ENCODE assay signal across 13 cellular contexts in the genomic region with DNA sequence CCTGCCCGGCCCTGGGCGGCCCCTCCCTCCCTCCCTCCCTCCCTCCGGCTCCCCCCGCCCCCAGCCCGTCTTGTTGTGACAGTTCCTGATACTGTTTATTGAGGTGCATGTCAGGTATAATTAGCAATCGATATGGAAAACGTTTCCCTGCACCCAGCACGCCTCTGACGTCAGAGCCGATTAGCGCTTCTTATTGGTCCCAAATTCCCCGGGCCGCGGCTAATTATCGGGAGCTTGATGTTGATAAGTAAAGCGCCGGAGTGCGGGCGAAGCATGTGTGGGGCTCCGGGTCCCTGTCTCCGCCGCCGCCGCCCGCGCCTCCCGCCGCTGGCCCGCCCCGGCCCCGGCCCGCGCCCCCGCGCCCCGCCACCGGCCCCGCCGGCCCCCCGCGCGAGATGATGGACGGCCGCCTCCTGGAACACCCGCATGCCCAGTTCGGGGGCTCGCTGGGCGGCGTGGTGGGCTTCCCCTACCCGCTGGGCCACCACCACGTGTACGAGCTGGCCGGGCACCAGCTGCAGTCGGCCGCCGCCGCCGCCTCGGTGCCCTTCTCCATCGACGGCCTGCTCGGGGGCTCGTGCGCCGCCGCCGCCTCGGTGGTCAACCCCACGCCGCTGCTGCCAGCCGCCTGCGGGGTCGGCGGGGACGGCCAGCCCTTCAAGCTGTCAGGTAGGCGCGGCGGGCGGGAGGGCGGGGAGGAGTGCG. TPM values are rescaled to one million over a fixed set of nuclear protein-coding genes. Genes with fewer than 3 reads are reported as not detected.
DNase-seq lines count a peak whose midpoint lies in the region; ATAC-seq, FAIRE-seq and TF ChIP-seq lines count a peak whose summit lies in the region.
"Had no signal": no experiment of that assay in that cellular context is flagged by ENCODE, and none has a peak within 500 bp of the region (broad histone marks: within the 10 kb centered on the region; RNA-seq: fewer than 3 reads in every experiment).

TSS of gene UNCX (plus strand) at position 250 of the 705 bp plus-strand sequence. CDS start at position 396, 146 bp downstream.

- no peaks in the 10 kb centered on the region; the same call in 1 of the 2 replicates for H4K20me1 ChIP-seq in PC-9 (ENCODE audit: insufficient read depth)

- CTCF ChIA-PET in PC-9 (lab: Charles Lee) = no interaction called here

- no peaks in the 10 kb centered on the region for H3K9me3 ChIP-seq in iPS-15b (ENCODE audit: control insufficient read depth, insufficient read depth, low read length)
- no peaks in the 10 kb centered on the region for H3K9me3 ChIP-seq in effector memory CD4-positive, alpha-beta T cell (ENCODE audit: control insufficient read depth, low read length)
- no peaks in the 10 kb centered on the region for H3K9me3 ChIP-seq in PC-9 (ENCODE audit: insufficient read depth, low read depth)
- H3K9me3 ChIP-seq: body of pancreas had no signal

- no peaks in the 10 kb centered on the region; the same call in 1 of the 2 replicates for H3F3A ChIP-seq in PC-9 (ENCODE audit: insufficient read depth, low read depth)

- H3K4me3 Mint-ChIP-seq in stimulated activated naive CD8-positive, alpha-beta T cell treated with anti-CD3 and anti-CD28 coated beads, Interleukin-15, Interleukin-2, amounts not matched to agents 100 ng/mL and 50 ng/mL, for 24 hours = peak within 1 kb of the TSS; percentile 44

- BruUV-seq in PC-9 (replicated peaks; lab: Mats Ljungman, UMichigan) = no TSS peak

- H3K4me1 Mint-ChIP-seq in stimulated activated naive CD8-positive, alpha-beta T cell treated with anti-CD3 and anti-CD28 coated beads, Interleukin-15, Interleukin-2, amounts not matched to agents 100 ng/mL and 50 ng/mL, for 24 hours (ENCODE audit: low read depth) = peaks cover 32% of the 10 kb centered on the region

- no peaks in the 10 kb centered on the region for H3K9me2 ChIP-seq in PC-9 (ENCODE audit: insufficient read depth)

- peak within 1 kb of the TSS; percentile 14 for H3K27ac Mint-ChIP-seq in stimulated activated naive CD8-positive, alpha-beta T cell treated with anti-CD3 and anti-CD28 coated beads, Interleukin-15, Interleukin-2, amounts not matched to agents 100 ng/mL and 50 ng/mL, for 24 hours
- H3K27ac Mint-ChIP-seq: CD14-positive monocyte had no signal

- no peaks in the 10 kb centered on the region for H3K79me2 ChIP-seq in PC-9 (ENCODE audit: low read depth)

- H3K36me3 ChIP-seq in iPS-15b (ENCODE audit: control insufficient read depth, insufficient read depth, low read length) = no peaks in the 10 kb centered on the region
- H3K36me3 ChIP-seq in effector memory CD4-positive, alpha-beta T cell (ENCODE audit: control insufficient read depth, insufficient read depth, low read length) = no peaks in the 10 kb centered on the region
- H3K36me3 ChIP-seq in PC-9 (ENCODE audit: low read depth) = no peaks in the 10 kb centered on the region

- H3K4me1 ChIP-seq in iPS-15b (ENCODE audit: control insufficient read depth, insufficient read depth, low read length) (peaks cover 6% of the 10 kb centered on the region), PC-9 (replicated peaks; ENCODE audit: insufficient read depth) (no peaks in the 10 kb centered on the region)
- H3K4me1 ChIP-seq in effector memory CD4-positive, alpha-beta T cell (ENCODE audit: control insufficient read depth, insufficient read depth, low read length, poor library complexity, severe bottlenecking) = peaks cover 20% of the 10 kb centered on the region

- no peak within 1 kb of the TSS for H3K9ac ChIP-seq in iPS-15b (ENCODE audit: low read depth, low read length)

- peaks cover 61% of the 10 kb centered on the region for H3K27me3 Mint-ChIP-seq in stimulated activated naive CD8-positive, alpha-beta T cell treated with anti-CD3 and anti-CD28 coated beads, Interleukin-15, Interleukin-2, amounts not matched to agents 100 ng/mL and 50 ng/mL, for 24 hours

- H3K27me3 ChIP-seq in iPS-15b (ENCODE audit: control insufficient read depth, insufficient read depth, low read length) = peaks cover 76% of the 10 kb centered on the region
- peaks cover 73% of the 10 kb centered on the region for H3K27me3 ChIP-seq in effector memory CD4-positive, alpha-beta T cell (replicated peaks; ENCODE audit: control insufficient read depth, insufficient read depth, low read length, poor library complexity, severe bottlenecking)
- peaks cover 43% of the 10 kb centered on the region for H3K27me3 ChIP-seq in PC-9 (ENCODE audit: insufficient read depth, low read depth)

- no peak for ATAC-seq in stimulated activated naive CD8-positive, alpha-beta T cell treated with anti-CD3 and anti-CD28 coated beads, Interleukin-15, Interleukin-2, amounts not matched to agents 100 U/mL and 50 U/mL, for 24 hours
- ATAC-seq in GM21367 (IDR thresholded peaks at IDR 0.05; ENCODE audit: unreplicated experiment) = no peak
- ATAC-seq: body of pancreas had no signal

- no peak for TF ChIP-seq CTCF in PC-9 (conservative IDR thresholded peaks at IDR 0.05)

- peaks cover 6% of the 10 kb centered on the region for H3K36me3 Mint-ChIP-seq in stimulated activated naive CD8-positive, alpha-beta T cell treated with anti-CD3 and anti-CD28 coated beads, Interleukin-15, Interleukin-2, amounts not matched to agents 100 ng/mL and 50 ng/mL, for 24 hours (ENCODE audit: low read depth)

- H2AFZ ChIP-seq in PC-9 = no peak within 1 kb of the TSS

- intact Hi-C loops in PC-9 (cut with micrococcal nuclease; ENCODE audit: unreplicated experiment) = no loop called here

- POLR2A ChIA-PET in PC-9 (lab: Charles Lee; ENCODE audit: unreplicated experiment) = no interaction called here

- DNase-seq in stimulated activated naive CD8-positive, alpha-beta T cell treated with anti-CD3 and anti-CD28 coated beads, Interleukin-15, Interleukin-2, amounts not matched to agents 100 U/mL and 50 U/mL, for 24 hours = no peak
- peak; percentile 78 for DNase-seq in SK-N-DZ (ENCODE audit: low spot score)
- no peak for DNase-seq in urothelium cell line (ENCODE audit: low spot score)
- no peak for DNase-seq in effector memory CD4-positive, alpha-beta T cell
- DNase-seq in PC-9 = no peak
- DNase-seq: body of pancreas, NCI-H526 treated with DMSO at 0.1 percent for 48 hours, Right ventricle myocardium superior had no signal

- H3K4me3 ChIP-seq in iPS-15b (ENCODE audit: low read depth, low read length) (peak within 1 kb of the TSS; percentile 18), PC-9 (no peak within 1 kb of the TSS)
- no peak within 1 kb of the TSS for H3K4me3 ChIP-seq in effector memory CD4-positive, alpha-beta T cell (ENCODE audit: insufficient read depth, low read depth, low read length, poor library complexity, severe bottlenecking)
- H3K4me3 ChIP-seq: body of pancreas had no signal

- peak; percentile 58 for FAIRE-seq in urothelium cell line (lab: Jason Lieb, UNC)
- FAIRE-seq: keratinocyte had no signal

- H3K9me3 Mint-ChIP-seq in stimulated activated naive CD8-positive, alpha-beta T cell treated with anti-CD3 and anti-CD28 coated beads, Interleukin-15, Interleukin-2, amounts not matched to agents 100 ng/mL and 50 ng/mL, for 24 hours = no peaks in the 10 kb centered on the region

- no peak within 1 kb of the TSS for H3K4me2 ChIP-seq in PC-9

- no peak within 1 kb of the TSS for H3K27ac ChIP-seq in effector memory CD4-positive, alpha-beta T cell (ENCODE audit: insufficient read depth, low read length, poor library complexity, severe bottlenecking)
- H3K27ac ChIP-seq in PC-9 = no peak within 1 kb of the TSS
- H3K27ac ChIP-seq: body of pancreas had no signal

RNA-seq across cellular contexts. Expression of gene UNCX, which starts in this region (rescaled TPM):
- polyA plus RNA-seq in SK-N-DZ (2014; cell fraction: cytosol; rRNA removed) = 0.63 TPM in 1 of 2 replicates, not detected in the other
- 1.1 and 1.2 TPM in 2 replicates for polyA plus RNA-seq in SK-N-DZ (2014; cell fraction: nucleus; rRNA removed)
- not detected in 2 replicates for total RNA-seq in PC-9 (2021)
- total RNA-seq: body of pancreas, Right ventricle myocardium superior had no signal
- polyA plus RNA-seq: CD14-positive monocyte, keratinocyte had no signal
